In genomic region chr4:177087060-177087459, GRCh38 we compare ENCODE assay signal across 30 cellular contexts.
"Had no signal": no experiment of that assay in that cellular context is flagged by ENCODE, and none has a peak within 500 bp of the region (broad histone marks: within the 10 kb centered on the region; RNA-seq: fewer than 3 reads in every experiment).

No MANE protein-coding gene starts in this region.

- H3K27ac ChIP-seq: PC-9, RWPE1, SJCRH30, SK-N-MC had no signal

- DNase-seq: MM.1S, MV-4-11, NCI-H1092, NCI-H1105, NCI-H1417 treated with DMSO at 0.1 percent for 48 hours, NCI-H1436 treated with DMSO at 0.1 percent for 48 hours, NCI-H1694 treated with DMSO at 0.1 percent for 48 hours, NCI-H187 treated with DMSO at 0.1 percent for 48 hours, NCI-H2029, NCI-H2081, NCI-H2171 treated with DMSO at 0.1 percent for 48 hours, NCI-H2227 treated with DMSO at 0.1 percent for 48 hours, NCI-H345, NCI-H446, NCI-H524, NCI-H526, NCI-H69, NCI-H748 treated with DMSO at 0.1 percent for 48 hours, NCI-H82, PC-9, SHP77, SIG-M5, SJCRH30, T-cell had no signal

- H3K27me3 ChIP-seq: SJCRH30 had no signal

- H3K9me3 Mint-ChIP-seq: T-cell had no signal

- H3K36me3 ChIP-seq: SJCRH30 had no signal

- H3K4me2 ChIP-seq: PC-9 had no signal

- H3K9me3 ChIP-seq: SJCRH30 had no signal

- ATAC-seq: Panc1, Right ventricle myocardium inferior, SK-N-SH treated with all-trans-retinoic acid at 6 μM for 48 hours, T-cell had no signal

- FAIRE-seq: RCC 7860 had no signal

- H2AFZ ChIP-seq: PC-9 had no signal

- H3K27ac Mint-ChIP-seq: T-cell had no signal

- H3K4me3 ChIP-seq: PC-9, SJCRH30, SK-N-MC had no signal

- H3K36me3 Mint-ChIP-seq: T-cell had no signal

- H3K4me1 Mint-ChIP-seq: T-cell had no signal

- H3K4me3 Mint-ChIP-seq: T-cell had no signal

- H3K4me1 ChIP-seq: SJCRH30 had no signal
